Comparison of ENCODE assay signal across 16 cellular contexts in the genomic region with DNA sequence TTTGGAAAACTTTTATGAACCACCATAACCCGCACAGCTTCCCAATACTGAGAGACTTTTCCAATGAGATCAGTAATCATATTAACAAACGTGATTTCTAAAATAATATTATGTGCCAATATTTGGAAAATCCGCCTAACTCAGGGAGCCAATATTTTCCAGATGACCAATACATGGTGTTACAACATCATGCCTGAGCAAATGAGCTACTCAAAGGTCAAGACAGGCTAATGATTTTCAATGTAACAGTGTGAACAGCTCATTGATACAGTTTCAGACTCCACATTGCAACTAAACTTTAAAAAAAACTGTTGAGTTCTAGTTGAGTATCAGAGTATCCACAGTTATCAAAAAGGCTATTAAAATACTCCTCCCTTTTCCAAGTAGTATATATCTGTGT.
"Had no signal": no experiment of that assay in that cellular context is flagged by ENCODE, and none has a peak within 500 bp of the region (broad histone marks: within the 10 kb centered on the region; RNA-seq: fewer than 3 reads in every experiment).

No MANE protein-coding gene starts in this region.

- H3K27ac Mint-ChIP-seq: activated CD8-positive, alpha-beta memory T cell treated with anti-CD3 and anti-CD28 coated beads, Interleukin-2, amount 10 ng/mL, durations not matched to agents 7 days and 5 days; activated naive CD4-positive, alpha-beta T cell treated with anti-CD3 and anti-CD28 coated beads, Interleukin-2, amount 10 ng/mL, durations not matched to agents 7 days and 5 days; natural killer cell treated with Interleukin-12 subunit alpha and Interleukin-12 subunit beta and Interleukin-15 and Interleukin-18, amount 100 ng/mL, for 72 hours had no signal

- H2AFZ ChIP-seq: parathyroid adenoma had no signal

- H3K36me3 ChIP-seq: neutrophil had no signal

- H3K27me3 Mint-ChIP-seq: activated CD8-positive, alpha-beta memory T cell treated with anti-CD3 and anti-CD28 coated beads, Interleukin-2, amount 10 ng/mL, durations not matched to agents 7 days and 5 days; activated naive CD4-positive, alpha-beta T cell treated with anti-CD3 and anti-CD28 coated beads, Interleukin-2, amount 10 ng/mL, durations not matched to agents 7 days and 5 days; natural killer cell treated with Interleukin-12 subunit alpha and Interleukin-12 subunit beta and Interleukin-15 and Interleukin-18, amount 100 ng/mL, for 72 hours had no signal

- H3K4me2 ChIP-seq: smooth muscle cell had no signal

- H3K4me3 ChIP-seq: adrenal gland, lower lobe of right lung, smooth muscle cell, testis, upper lobe of left lung had no signal

- H3K4me1 ChIP-seq: parathyroid adenoma had no signal

- DNase-seq: activated CD4-positive, CD25-positive, alpha-beta regulatory T cell treated with anti-CD3 and anti-CD28 coated beads, Interleukin-2, amount 50 U/mL, for 72 hours; activated CD8-positive, alpha-beta memory T cell treated with anti-CD3 and anti-CD28 coated beads, Interleukin-2, amount 10 ng/mL, durations not matched to agents 7 days and 5 days; activated effector memory CD4-positive, alpha-beta T cell treated with Interleukin-2 at 50 U/mL for 16 hours; activated naive CD4-positive, alpha-beta T cell treated with anti-CD3 and anti-CD28 coated beads, Interleukin-2, amount 10 ng/mL, durations not matched to agents 7 days and 5 days; adrenal gland; cerebellar nuclear complex; cortex of kidney; lower lobe of right lung; stimulated activated CD4-positive, alpha-beta T cell treated with anti-CD3 and anti-CD28 coated beads, Interleukin-4, amount 100 ng/mL, for 1 hour; T-helper 1 cell; testis; upper lobe of left lung had no signal

- H3K9me3 Mint-ChIP-seq: activated naive CD4-positive, alpha-beta T cell treated with anti-CD3 and anti-CD28 coated beads, Interleukin-2, amount 10 ng/mL, durations not matched to agents 7 days and 5 days; natural killer cell treated with Interleukin-12 subunit alpha and Interleukin-12 subunit beta and Interleukin-15 and Interleukin-18, amount 100 ng/mL, for 72 hours had no signal

- H3K9me3 ChIP-seq: adrenal gland, lower lobe of right lung, neutrophil, testis, upper lobe of left lung had no signal

- H3K4me3 Mint-ChIP-seq: activated CD8-positive, alpha-beta memory T cell treated with anti-CD3 and anti-CD28 coated beads, Interleukin-2, amount 10 ng/mL, durations not matched to agents 7 days and 5 days; activated naive CD4-positive, alpha-beta T cell treated with anti-CD3 and anti-CD28 coated beads, Interleukin-2, amount 10 ng/mL, durations not matched to agents 7 days and 5 days; natural killer cell treated with Interleukin-12 subunit alpha and Interleukin-12 subunit beta and Interleukin-15 and Interleukin-18, amount 100 ng/mL, for 72 hours had no signal

- H3K27ac ChIP-seq: adrenal gland, lower lobe of right lung, neutrophil, parathyroid adenoma, testis, upper lobe of left lung had no signal

- H3K9ac ChIP-seq: parathyroid adenoma had no signal

- H3K27me3 ChIP-seq: adrenal gland, neutrophil, testis, upper lobe of left lung had no signal

- H3K36me3 Mint-ChIP-seq: natural killer cell treated with Interleukin-12 subunit alpha and Interleukin-12 subunit beta and Interleukin-15 and Interleukin-18, amount 100 ng/mL, for 72 hours had no signal
